Comparison of ENCODE assay signal across 8 cellular contexts in genomic region chr20:56360133-56360898, GRCh38. TPM values are rescaled to one million over a fixed set of nuclear protein-coding genes. Genes with fewer than 3 reads are reported as not detected.
DNase-seq lines count a peak whose midpoint lies in the region; ATAC-seq and TF ChIP-seq lines count a peak whose summit lies in the region.

No MANE protein-coding gene starts in this region.

- no peaks in the 10 kb centered on the region for H3K9me3 ChIP-seq in ovary

- DNase-seq in COLO829 (ENCODE audit: low spot score) = peak; percentile 50
- DNase-seq in SK-N-DZ (ENCODE audit: low spot score) = peak; percentile 31
- peak; percentile 54 to 60 for DNase-seq in erythroblast (lab: John Stamatoyannopoulos, UW)
- DNase-seq in ovary = peak in 1 of 5 donors; percentile 20
- no peak for DNase-seq in posterior cingulate gyrus
- DNase-seq in NCI-H82 treated with DMSO at 0.1 percent for 48 hours (lab: John Stamatoyannopoulos, UW; ENCODE audit: unreplicated experiment) = no peak
- DNase-seq in Ammon's horn (ENCODE audit: low spot score) = no peak

- peak overlapping the region; percentile 70 to 92 for H3K27ac ChIP-seq in ovary

- intact Hi-C loops in ovary (cut with DNase I) (no loop called here), posterior cingulate gyrus (cut with DNase I) (no loop called here)

- TF ChIP-seq EP300 in ovary (IDR thresholded peaks at IDR 0.05) = no peak

- TF ChIP-seq POLR2A in erythroblast (IDR thresholded peaks at IDR 0.05; ENCODE audit: low read length) (no peak), ovary (IDR thresholded peaks at IDR 0.05) (no peak)

- no peaks in the 10 kb centered on the region for H3K36me3 ChIP-seq in ovary

- WGBS in ovary, 3 donors = 20 to 37% (median 21%) methylated on average over 13 of the region's 13 CpGs

- no peak for TF ChIP-seq CTCF in ovary (IDR thresholded peaks at IDR 0.05)

- no peak for ATAC-seq in HG03045 (IDR thresholded peaks at IDR 0.05; ENCODE audit: unreplicated experiment)

- no peaks in the 10 kb centered on the region for H3K27me3 ChIP-seq in ovary

- H3K4me3 ChIP-seq in ovary = peak overlapping the region; percentile 70

- peaks cover 23% of the 10 kb centered on the region for H3K4me1 ChIP-seq in ovary (ENCODE audit: insufficient read depth)

RNA-seq across cellular contexts. Expression of gene FAM210B, which starts 1.5 kb away (rescaled TPM):
- polyA plus RNA-seq in SK-N-DZ (2014; cell fraction: cytosol; rRNA removed) = 93.7 and 94.7 TPM in 2 replicates
- polyA plus RNA-seq in SK-N-DZ (2014; cell fraction: nucleus; rRNA removed) = 22.3 and 28.6 TPM in 2 replicates
- total RNA-seq in ovary = 100 to 1,000 TPM in 5 of 7 donors, 10 to 100 TPM in 2; 61.5 to 135 (median 120) TPM
- 100 to 1,000 TPM in 1 of 2 donors, 10 to 100 TPM in 1; 94.4 to 148 TPM for polyA plus RNA-seq in ovary

RNA-seq across cellular contexts. Expression of gene AURKA, which starts 31.7 kb away (rescaled TPM):
- polyA plus RNA-seq in SK-N-DZ (2014; cell fraction: cytosol; rRNA removed) = 157 and 162 TPM in 2 replicates
- 74.6 and 82.9 TPM in 2 replicates for polyA plus RNA-seq in SK-N-DZ (2014; cell fraction: nucleus; rRNA removed)
- total RNA-seq in ovary = 1 to 10 TPM; 2.2 to 10.0 (median 3.5) TPM
- polyA plus RNA-seq in ovary = 1 to 10 TPM; 2.5 to 3.2 TPM

RNA-seq across cellular contexts. Expression of gene CSTF1, which starts 32.1 kb away (rescaled TPM):
- polyA plus RNA-seq in SK-N-DZ (2014; cell fraction: cytosol; rRNA removed) = 68.8 and 79.9 TPM in 2 replicates
- 55.4 and 75.0 TPM in 2 replicates for polyA plus RNA-seq in SK-N-DZ (2014; cell fraction: nucleus; rRNA removed)
- total RNA-seq in ovary = 10 to 100 TPM; 23.8 to 41.5 (median 31.8) TPM
- polyA plus RNA-seq in ovary = 10 to 100 TPM; 15.5 to 40.7 TPM

RNA-seq across cellular contexts. Expression of gene CASS4, which starts 51.7 kb away (rescaled TPM):
- polyA plus RNA-seq in SK-N-DZ (2014; cell fraction: cytosol; rRNA removed) = not detected in 2 replicates
- polyA plus RNA-seq in SK-N-DZ (2014; cell fraction: nucleus; rRNA removed) = not detected in 2 replicates
- 1 to 10 TPM; 1.0 to 6.9 (median 2.5) TPM for total RNA-seq in ovary
- polyA plus RNA-seq in ovary = 1 to 10 TPM; 1.2 to 3.1 TPM

Comparison
In these comparisons a context has a peak if more than half of its experiments do, and no peak if none do; other contexts are left out.
1. DNase-seq: peak in COLO829 (single experiment), SK-N-DZ (single experiment) and erythroblast (2 of 2); none in posterior cingulate gyrus (0 of 10), NCI-H82 treated with DMSO at 0.1 percent for 48 hours (single experiment) and Ammon's horn (single experiment).